ENCODE assay signal across 8 cellular contexts in genomic region chr7:149772821-149773425, GRCh38. TPM values are rescaled to one million over a fixed set of nuclear protein-coding genes. Genes with fewer than 3 reads are reported as not detected.
DNase-seq lines count a peak whose midpoint lies in the region; ATAC-seq and TF ChIP-seq lines count a peak whose summit lies in the region.

No MANE protein-coding gene starts in this region.

- ATAC-seq in GM18511 (IDR thresholded peaks at IDR 0.05; ENCODE audit: unreplicated experiment) = no peak
- no peak for ATAC-seq in HG02763 (IDR thresholded peaks at IDR 0.05; ENCODE audit: unreplicated experiment)
- no peak for ATAC-seq in GM21515 (IDR thresholded peaks at IDR 0.05; ENCODE audit: unreplicated experiment)

- H3K27me3 Mint-ChIP-seq in activated naive CD4-positive, alpha-beta T cell treated with anti-CD3 and anti-CD28 coated beads for 36 hours (ENCODE audit: low read depth) = no peaks in the 10 kb centered on the region

- CTCF ChIA-PET in activated naive CD4-positive, alpha-beta T cell treated with anti-CD3 and anti-CD28 coated beads for 36 hours (lab: Charles Lee) = interaction anchor here (0.7 to 1.5 kb wide), 2 partner anchors 27 to 1860 kb away, joined by 4 to 6 read pairs; no protein-coding TSS in a partner anchor

- peaks cover 43% of the 10 kb centered on the region for H3K27me3 ChIP-seq in iPS DF 6.9 (ENCODE audit: control insufficient read depth, insufficient read depth, low read length)

- H3K27ac Mint-ChIP-seq in activated naive CD4-positive, alpha-beta T cell treated with anti-CD3 and anti-CD28 coated beads for 36 hours = no peak overlapping the region

- peak overlapping the region; percentile 26 for H3K4me3 ChIP-seq in AG09309 (ENCODE audit: control insufficient read depth, low read depth, low read length)
- H3K4me3 ChIP-seq in iPS DF 6.9 (ENCODE audit: low read length) = peak overlapping the region; percentile 54; the same call in 1 of the 2 replicates

- no peak for TF ChIP-seq CTCF in AG09309 (IDR thresholded peaks at IDR 0.05; ENCODE audit: control insufficient read depth, insufficient read depth, low read depth, low read length, missing control alignments)

- no peaks in the 10 kb centered on the region for H3K9me3 Mint-ChIP-seq in activated naive CD4-positive, alpha-beta T cell treated with anti-CD3 and anti-CD28 coated beads for 36 hours

- intact Hi-C loops in activated naive CD4-positive, alpha-beta T cell treated with anti-CD3 and anti-CD28 coated beads for 36 hours (cut with micrococcal nuclease) = loop anchor here (2.0 to 5.0 kb wide), 3 partner anchors 92 to 646 kb away; partner anchors contain the start of gene ZNF425

- H3K4me1 ChIP-seq in iPS DF 6.9 (ENCODE audit: control insufficient read depth, insufficient read depth, low read length) = 0 out of 2 replicates have a peak, but pooled peaks cover 2% of the 10 kb centered on the region

- no peaks in the 10 kb centered on the region for H3K36me3 Mint-ChIP-seq in activated naive CD4-positive, alpha-beta T cell treated with anti-CD3 and anti-CD28 coated beads for 36 hours (ENCODE audit: low read depth)

- H3K27ac ChIP-seq in iPS DF 6.9 (ENCODE audit: low read length) = no peak overlapping the region

- H3K4me3 Mint-ChIP-seq in activated naive CD4-positive, alpha-beta T cell treated with anti-CD3 and anti-CD28 coated beads for 36 hours = peak overlapping the region; percentile 69

- H3K9me3 ChIP-seq in iPS DF 6.9 (ENCODE audit: control insufficient read depth, insufficient read depth, low read length) = no peaks in the 10 kb centered on the region

- H3K36me3 ChIP-seq in iPS DF 6.9 (ENCODE audit: control insufficient read depth, insufficient read depth, low read length) = no peaks in the 10 kb centered on the region

- H3K4me1 Mint-ChIP-seq in activated naive CD4-positive, alpha-beta T cell treated with anti-CD3 and anti-CD28 coated beads for 36 hours (ENCODE audit: low read depth) = peaks cover 6% of the 10 kb centered on the region

- DNase-seq in AG09309 (ENCODE audit: low read depth) = no peak
- DNase-seq in LoVo (ENCODE audit: low spot score) = peak; percentile 23
- peak; percentile 53 for DNase-seq in activated naive CD4-positive, alpha-beta T cell treated with anti-CD3 and anti-CD28 coated beads for 36 hours
- no peak for DNase-seq in iPS DF 6.9 (ENCODE audit: low read depth, low spot score)
- DNase-seq in stimulated activated CD4-positive, alpha-beta T cell treated with anti-CD3 and anti-CD28 coated beads, Interleukin-15, amount 100 ng/mL, for 24 hours = peak; percentile 54

- no CpG with 5 or more reads among the region's 63 CpGs for WGBS in iPS DF 6.9 (ENCODE audit: insufficient coverage, insufficient read length)

RNA-seq across cellular contexts. Expression of gene ZNF467, which starts 0.5 kb away (rescaled TPM):
- total RNA-seq in activated naive CD4-positive, alpha-beta T cell treated with anti-CD3 and anti-CD28 coated beads for 36 hours = under 1 TPM; 0.47 to 0.93 TPM

Comparison
In these comparisons a context has a peak if more than half of its experiments do, and no peak if none do; other contexts are left out.
1. DNase-seq: peak in LoVo (single experiment), activated naive CD4-positive, alpha-beta T cell treated with anti-CD3 and anti-CD28 coated beads for 36 hours (single experiment) and stimulated activated CD4-positive, alpha-beta T cell treated with anti-CD3 and anti-CD28 coated beads, Interleukin-15, amount 100 ng/mL, for 24 hours (single experiment); none in AG09309 (single experiment) and iPS DF 6.9 (single experiment).